ENCODE assay signal across 8 cellular contexts in the genomic region with DNA sequence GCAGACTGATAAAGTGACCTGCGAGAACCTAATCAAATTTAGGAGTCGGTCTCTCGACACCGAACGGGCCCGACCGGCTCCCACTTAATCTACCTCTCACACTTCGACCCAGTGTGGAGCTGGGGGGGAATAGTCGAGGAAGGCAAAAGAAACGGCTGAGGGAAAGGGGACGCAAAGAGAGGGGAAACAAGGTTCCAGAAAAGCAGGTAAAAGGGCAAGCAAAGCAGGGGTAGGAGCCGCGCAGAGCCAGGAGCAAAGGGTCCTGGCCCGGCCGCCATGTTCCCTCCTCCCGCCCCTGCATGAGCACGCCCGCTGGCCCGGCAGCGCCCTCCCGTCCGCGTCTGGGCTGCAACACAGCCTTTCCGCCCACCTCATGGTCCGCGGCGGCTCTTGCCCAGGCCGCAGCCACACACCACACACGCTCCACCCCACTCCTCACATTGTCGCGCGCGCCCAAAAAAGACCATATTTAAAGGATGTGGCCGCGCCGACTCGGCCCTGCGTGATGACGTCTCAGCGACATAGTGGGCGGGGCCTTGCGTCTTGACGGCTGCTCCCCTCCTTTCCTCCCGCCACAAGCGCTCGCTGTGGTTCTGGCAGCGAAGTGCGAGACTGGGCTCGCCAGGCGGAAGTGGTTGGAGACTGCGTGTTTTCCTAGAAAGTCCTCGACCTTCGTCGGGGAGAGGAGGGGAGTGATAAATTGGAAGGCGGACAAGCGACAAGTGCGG. TPM values are rescaled to one million over a fixed set of nuclear protein-coding genes. Genes with fewer than 3 reads are reported as not detected.
DNase-seq lines count a peak whose midpoint lies in the region; ATAC-seq, FAIRE-seq and TF ChIP-seq lines count a peak whose summit lies in the region.

A gene with protein sequence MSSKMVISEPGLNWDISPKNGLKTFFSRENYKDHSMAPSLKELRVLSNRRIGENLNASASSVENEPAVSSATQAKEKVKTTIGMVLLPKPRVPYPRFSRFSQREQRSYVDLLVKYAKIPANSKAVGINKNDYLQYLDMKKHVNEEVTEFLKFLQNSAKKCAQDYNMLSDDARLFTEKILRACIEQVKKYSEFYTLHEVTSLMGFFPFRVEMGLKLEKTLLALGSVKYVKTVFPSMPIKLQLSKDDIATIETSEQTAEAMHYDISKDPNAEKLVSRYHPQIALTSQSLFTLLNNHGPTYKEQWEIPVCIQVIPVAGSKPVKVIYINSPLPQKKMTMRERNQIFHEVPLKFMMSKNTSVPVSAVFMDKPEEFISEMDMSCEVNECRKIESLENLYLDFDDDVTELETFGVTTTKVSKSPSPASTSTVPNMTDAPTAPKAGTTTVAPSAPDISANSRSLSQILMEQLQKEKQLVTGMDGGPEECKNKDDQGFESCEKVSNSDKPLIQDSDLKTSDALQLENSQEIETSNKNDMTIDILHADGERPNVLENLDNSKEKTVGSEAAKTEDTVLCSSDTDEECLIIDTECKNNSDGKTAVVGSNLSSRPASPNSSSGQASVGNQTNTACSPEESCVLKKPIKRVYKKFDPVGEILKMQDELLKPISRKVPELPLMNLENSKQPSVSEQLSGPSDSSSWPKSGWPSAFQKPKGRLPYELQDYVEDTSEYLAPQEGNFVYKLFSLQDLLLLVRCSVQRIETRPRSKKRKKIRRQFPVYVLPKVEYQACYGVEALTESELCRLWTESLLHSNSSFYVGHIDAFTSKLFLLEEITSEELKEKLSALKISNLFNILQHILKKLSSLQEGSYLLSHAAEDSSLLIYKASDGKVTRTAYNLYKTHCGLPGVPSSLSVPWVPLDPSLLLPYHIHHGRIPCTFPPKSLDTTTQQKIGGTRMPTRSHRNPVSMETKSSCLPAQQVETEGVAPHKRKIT (minus strand): TSS at position 510 of the 728 bp plus-strand sequence. CDS start 1,165 bp downstream, outside the sequence.

- H2AFZ ChIP-seq in Loucy (ENCODE audit: low read length), result peak within 1 kb of the TSS; percentile 93

- H3K4me3 ChIP-seq in Loucy (ENCODE audit: low read length, poor library complexity, severe bottlenecking), result peak within 1 kb of the TSS; percentile 96
- H3K4me3 ChIP-seq in fibroblast of pulmonary artery (replicated peaks; ENCODE audit: low read depth, low read length), result peak within 1 kb of the TSS; percentile 79

- H3K9me2 ChIP-seq in Loucy (replicated peaks; ENCODE audit: low read depth, low read length), result no peaks in the 10 kb centered on the region

- no peak for TF ChIP-seq CTCF in Loucy (conservative IDR thresholded peaks at IDR 0.05; ENCODE audit: low read length)
- no peak for TF ChIP-seq CTCF in fibroblast of pulmonary artery (IDR thresholded peaks at IDR 0.05; ENCODE audit: low read length, missing control alignments)

- peaks cover 34 to 47% of the 10 kb centered on the region in 2 donors for H3K4me1 Mint-ChIP-seq in natural killer cell treated with Interleukin-12 subunit alpha and Interleukin-12 subunit beta and Interleukin-15 and Interleukin-18, amount 100 ng/mL, for 72 hours (ENCODE audit: low read depth in 2 of 2)

- peak within 1 kb of the TSS; percentile 98 for H3K9ac ChIP-seq in Loucy (ENCODE audit: low read depth, low read length, poor library complexity, severe bottlenecking)

- no peaks in the 10 kb centered on the region for H3K36me3 ChIP-seq in Loucy (ENCODE audit: insufficient read depth, low read length)

- DNase-seq in ELF-1 (ENCODE audit: low read depth, low spot score) (peak; percentile 97), H54 (ENCODE audit: insufficient read length, low spot score) (peak; percentile 45), fibroblast of pulmonary artery (ENCODE audit: low read depth) (peak; percentile 95)
- DNase-seq in activated effector memory CD4-positive, alpha-beta T cell treated with Interleukin-2 at 50 U/mL for 16 hours, result peak; percentile 93
- DNase-seq in natural killer cell treated with Interleukin-12 subunit alpha and Interleukin-12 subunit beta and Interleukin-15 and Interleukin-18, amount 100 ng/mL, for 72 hours (ENCODE audit: low spot score), result peak; percentile 99
- DNase-seq in stimulated activated naive CD8-positive, alpha-beta T cell treated with anti-CD3 and anti-CD28 coated beads, Interleukin-15, Interleukin-2, amounts not matched to agents 100 U/mL and 50 U/mL, for 24 hours, result peak; percentile 98

- no peaks in the 10 kb centered on the region for H3K27me3 Mint-ChIP-seq in natural killer cell treated with Interleukin-12 subunit alpha and Interleukin-12 subunit beta and Interleukin-15 and Interleukin-18, amount 100 ng/mL, for 72 hours

- H3K9me3 Mint-ChIP-seq in natural killer cell treated with Interleukin-12 subunit alpha and Interleukin-12 subunit beta and Interleukin-15 and Interleukin-18, amount 100 ng/mL, for 72 hours, result no peaks in the 10 kb centered on the region

- H3K27me3 ChIP-seq in Loucy (ENCODE audit: insufficient read depth, low read length, poor library complexity, severe bottlenecking), result no peaks in the 10 kb centered on the region

- FAIRE-seq in H54 (lab: Jason Lieb, UNC), result peak; percentile 68

- H3K4me1 ChIP-seq in Loucy (ENCODE audit: insufficient read depth, low read length, poor library complexity, severe bottlenecking), result peaks cover 44% of the 10 kb centered on the region

- H3F3A ChIP-seq in Loucy (ENCODE audit: low read depth), result no peaks in the 10 kb centered on the region

- H4K20me1 ChIP-seq in Loucy (ENCODE audit: insufficient read depth, low read length, poor library complexity, severe bottlenecking), result peaks cover 8% of the 10 kb centered on the region

- TF ChIP-seq POLR2A in H54 (IDR thresholded peaks at IDR 0.05; ENCODE audit: low read depth, low read length) (peak; percentile 97), Raji (IDR thresholded peaks at IDR 0.05; ENCODE audit: insufficient read depth, low read depth, low read length) (peak; percentile 90)

- H3K27ac Mint-ChIP-seq in natural killer cell treated with Interleukin-12 subunit alpha and Interleukin-12 subunit beta and Interleukin-15 and Interleukin-18, amount 100 ng/mL, for 72 hours, result peak within 1 kb of the TSS; percentile 92 to 96

- peak; percentile 96 to 97 for ATAC-seq in natural killer cell treated with Interleukin-12 subunit alpha and Interleukin-12 subunit beta and Interleukin-15 and Interleukin-18, amount 100 ng/mL, for 72 hours
- ATAC-seq in stimulated activated naive CD8-positive, alpha-beta T cell treated with anti-CD3 and anti-CD28 coated beads, Interleukin-15, Interleukin-2, amounts not matched to agents 100 U/mL and 50 U/mL, for 24 hours, result peak; percentile 96

- peak within 1 kb of the TSS; percentile 99 for H3K4me3 Mint-ChIP-seq in natural killer cell treated with Interleukin-12 subunit alpha and Interleukin-12 subunit beta and Interleukin-15 and Interleukin-18, amount 100 ng/mL, for 72 hours

- H3K9me3 ChIP-seq in Loucy (ENCODE audit: insufficient read depth, low read depth, low read length), result no peaks in the 10 kb centered on the region

- peak within 1 kb of the TSS; percentile 96 for H3K4me2 ChIP-seq in Loucy (ENCODE audit: low read depth, low read length, poor library complexity, severe bottlenecking)

- H3K79me2 ChIP-seq in Loucy (ENCODE audit: insufficient read depth, low read length), result peaks cover 54% of the 10 kb centered on the region

- peaks cover 14% of the 10 kb centered on the region for H3K36me3 Mint-ChIP-seq in natural killer cell treated with Interleukin-12 subunit alpha and Interleukin-12 subunit beta and Interleukin-15 and Interleukin-18, amount 100 ng/mL, for 72 hours

RNA-seq across cellular contexts. Expression of the gene that starts here (rescaled TPM):
- total RNA-seq in natural killer cell treated with Interleukin-12 subunit alpha and Interleukin-12 subunit beta and Interleukin-15 and Interleukin-18, amount 100 ng/mL, for 72 hours, result 10 to 100 TPM; 38.9 to 79.4 TPM

Comparison
In these comparisons a context has a peak if more than half of its experiments do, and no peak if none do; other contexts are left out.
1. Peak in every context shown above with its lines: DNase-seq, ATAC-seq and H3K4me3 ChIP-seq.
2. DNase-seq: peak in every context shown above with its lines; median percentile 99 in natural killer cell treated with Interleukin-12 subunit alpha and Interleukin-12 subunit beta and Interleukin-15 and Interleukin-18, amount 100 ng/mL, for 72 hours; 98 in stimulated activated naive CD8-positive, alpha-beta T cell treated with anti-CD3 and anti-CD28 coated beads, Interleukin-15, Interleukin-2, amounts not matched to agents 100 U/mL and 50 U/mL, for 24 hours; 97 in ELF-1; 95 in fibroblast of pulmonary artery; 93 in activated effector memory CD4-positive, alpha-beta T cell treated with Interleukin-2 at 50 U/mL for 16 hours; 45 in H54.